ENCODE assay signal across 8 cellular contexts in the genomic region with DNA sequence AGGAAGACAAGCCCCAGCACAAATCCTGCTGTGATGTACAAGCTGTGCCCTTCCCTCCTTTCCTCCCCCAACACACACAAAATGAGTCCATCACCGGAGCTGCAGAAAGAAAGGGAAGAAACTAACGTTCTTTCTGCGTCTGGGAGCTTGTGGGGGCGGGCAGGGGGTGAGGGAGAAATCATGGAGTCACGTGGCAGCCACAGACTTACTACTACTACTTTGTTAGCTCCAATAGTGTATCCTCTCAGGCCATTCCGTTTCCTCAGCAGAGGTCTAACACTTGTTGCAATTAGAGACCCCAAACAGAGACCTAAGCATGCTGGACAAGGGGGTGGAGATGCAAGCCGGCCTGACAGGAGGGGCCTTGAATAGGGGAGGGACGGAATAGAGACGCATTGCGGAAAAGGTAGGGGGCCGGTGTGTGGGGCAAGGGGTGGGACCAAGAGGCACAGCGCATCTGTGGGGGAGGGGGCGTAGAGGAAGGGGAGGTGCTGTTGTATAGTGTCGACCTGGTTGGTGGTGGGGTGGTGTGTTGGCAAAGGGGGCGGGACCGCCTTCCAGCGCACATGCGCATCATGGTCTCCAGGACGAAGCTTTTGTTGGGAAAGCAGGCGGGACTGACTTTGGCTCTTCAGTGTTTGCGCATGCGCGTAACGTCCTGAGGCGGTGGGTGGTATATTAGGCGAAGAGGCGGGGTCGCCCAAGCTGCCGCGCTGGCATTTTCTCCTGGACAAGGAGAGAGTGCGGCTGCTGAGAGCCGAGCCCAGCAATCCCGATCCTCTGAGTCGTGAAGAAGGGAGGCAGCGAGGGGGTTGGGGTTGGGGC. TPM values are rescaled to one million over a fixed set of nuclear protein-coding genes. Genes with fewer than 3 reads are reported as not detected.
A peak's percentile ranks its signal among the peaks of the same experiment; 100 is the strongest.
DNase-seq lines count a peak whose midpoint lies in the region; ATAC-seq and TF ChIP-seq lines count a peak whose summit lies in the region.

A gene with protein sequence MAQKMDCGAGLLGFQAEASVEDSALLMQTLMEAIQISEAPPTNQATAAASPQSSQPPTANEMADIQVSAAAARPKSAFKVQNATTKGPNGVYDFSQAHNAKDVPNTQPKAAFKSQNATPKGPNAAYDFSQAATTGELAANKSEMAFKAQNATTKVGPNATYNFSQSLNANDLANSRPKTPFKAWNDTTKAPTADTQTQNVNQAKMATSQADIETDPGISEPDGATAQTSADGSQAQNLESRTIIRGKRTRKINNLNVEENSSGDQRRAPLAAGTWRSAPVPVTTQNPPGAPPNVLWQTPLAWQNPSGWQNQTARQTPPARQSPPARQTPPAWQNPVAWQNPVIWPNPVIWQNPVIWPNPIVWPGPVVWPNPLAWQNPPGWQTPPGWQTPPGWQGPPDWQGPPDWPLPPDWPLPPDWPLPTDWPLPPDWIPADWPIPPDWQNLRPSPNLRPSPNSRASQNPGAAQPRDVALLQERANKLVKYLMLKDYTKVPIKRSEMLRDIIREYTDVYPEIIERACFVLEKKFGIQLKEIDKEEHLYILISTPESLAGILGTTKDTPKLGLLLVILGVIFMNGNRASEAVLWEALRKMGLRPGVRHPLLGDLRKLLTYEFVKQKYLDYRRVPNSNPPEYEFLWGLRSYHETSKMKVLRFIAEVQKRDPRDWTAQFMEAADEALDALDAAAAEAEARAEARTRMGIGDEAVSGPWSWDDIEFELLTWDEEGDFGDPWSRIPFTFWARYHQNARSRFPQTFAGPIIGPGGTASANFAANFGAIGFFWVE (plus strand): TSS at position 703 of the 825 bp plus-strand sequence. CDS start 682 bp downstream, outside the sequence.

- peaks cover 3% of the 10 kb centered on the region; the same call in 1 of the 2 replicates for H3K79me2 ChIP-seq in OCI-LY7 (ENCODE audit: insufficient read depth, low read depth, low read length)

- CTCF ChIA-PET in OCI-LY7 (lab: Charles Lee; ENCODE audit: unreplicated experiment), result no interaction called here

- BruUV-seq in OCI-LY7 (replicated peaks; lab: Mats Ljungman, UMichigan), result no TSS peak

- H3K9me2 ChIP-seq in OCI-LY7 (ENCODE audit: insufficient read depth, low read length), result no peaks in the 10 kb centered on the region

- H3K4me2 ChIP-seq in OCI-LY7 (ENCODE audit: low read length), result peak within 1 kb of the TSS; percentile 90

- peaks cover 17% of the 10 kb centered on the region for H3K27me3 Mint-ChIP-seq in activated T-cell treated with anti-CD3 and anti-CD28 coated beads, Interleukin-2, amount 50 U/mL, for 24 hours

- H3K4me3 ChIP-seq in OCI-LY7 (ENCODE audit: low read depth, low read length, poor library complexity, severe bottlenecking), result peak within 1 kb of the TSS; percentile 73

- peaks cover 14% of the 10 kb centered on the region for H3K36me3 Mint-ChIP-seq in activated T-cell treated with anti-CD3 and anti-CD28 coated beads, Interleukin-2, amount 50 U/mL, for 24 hours (ENCODE audit: low read depth)

- H2AFZ ChIP-seq in OCI-LY7 (ENCODE audit: low read length), result peak within 1 kb of the TSS; percentile 74; the same call in 1 of the 2 replicates

- H3K4me1 Mint-ChIP-seq in activated T-cell treated with anti-CD3 and anti-CD28 coated beads, Interleukin-2, amount 50 U/mL, for 24 hours (ENCODE audit: low read depth), result peaks cover 22% of the 10 kb centered on the region

- H3K9me3 ChIP-seq in OCI-LY7 (ENCODE audit: low read length), result no peaks in the 10 kb centered on the region

- H3K9me3 Mint-ChIP-seq in activated T-cell treated with anti-CD3 and anti-CD28 coated beads, Interleukin-2, amount 50 U/mL, for 24 hours, result no peaks in the 10 kb centered on the region

- POLR2A ChIA-PET in OCI-LY7 (lab: Charles Lee), result no interaction called here

- peak within 1 kb of the TSS; percentile 74 for H3K27ac ChIP-seq in OCI-LY7 (ENCODE audit: low read depth, low read length, poor library complexity, severe bottlenecking)

- H3K4me3 Mint-ChIP-seq in activated T-cell treated with anti-CD3 and anti-CD28 coated beads, Interleukin-2, amount 50 U/mL, for 24 hours, result peak within 1 kb of the TSS; percentile 85

- no peaks in the 10 kb centered on the region for H4K20me1 ChIP-seq in OCI-LY7 (ENCODE audit: insufficient read depth, low read length)

- peaks cover 21% of the 10 kb centered on the region for H3K36me3 ChIP-seq in OCI-LY7 (ENCODE audit: insufficient read depth, low read length)

- no peak for TF ChIP-seq CTCF in OCI-LY7 (conservative IDR thresholded peaks at IDR 0.05; ENCODE audit: low read length)

- intact Hi-C loops in OCI-LY7 (cut with micrococcal nuclease; ENCODE audit: unreplicated experiment), result no loop called here

- peak; percentile 63 for DNase-seq in CD1c-positive myeloid dendritic cell (ENCODE audit: extremely low spot score)
- DNase-seq in OCI-LY7 (ENCODE audit: low spot score), result peak; percentile 92
- peak; percentile 83 for DNase-seq in activated T-cell treated with anti-CD3 and anti-CD28 coated beads, Interleukin-2, amount 50 U/mL, for 24 hours
- peak; percentile 66 to 81 for DNase-seq in erythroblast (lab: John Stamatoyannopoulos, UW)
- DNase-seq in mucosa of gallbladder (ENCODE audit: low spot score), result peak; percentile 89
- DNase-seq in stimulated activated CD8-positive, alpha-beta memory T cell treated with anti-CD3 and anti-CD28 coated beads, Interleukin-4, amount 100 ng/mL, for 4 hours (ENCODE audit: low read depth in 2 of 2, low spot score in 1 of 2), result peak; percentile 24 to 56

- peaks cover 27% of the 10 kb centered on the region for H3K4me1 ChIP-seq in OCI-LY7 (ENCODE audit: insufficient read depth, low read length, poor library complexity, severe bottlenecking)

- ATAC-seq in GM19438 (IDR thresholded peaks at IDR 0.05; ENCODE audit: low read depth, unreplicated experiment) (peak; percentile 51), HG03571 (IDR thresholded peaks at IDR 0.05; ENCODE audit: unreplicated experiment) (peak; percentile 65)

- no peak for TF ChIP-seq POLR2A in erythroblast (IDR thresholded peaks at IDR 0.05; ENCODE audit: low read length)

- peak within 1 kb of the TSS; percentile 87 for H3K27ac Mint-ChIP-seq in activated T-cell treated with anti-CD3 and anti-CD28 coated beads, Interleukin-2, amount 50 U/mL, for 24 hours

RNA-seq across cellular contexts. Expression of the gene that starts here (rescaled TPM):
- 36.8 and 38.0 TPM in 2 replicates for total RNA-seq in OCI-LY7 (2014; rRNA removed; shearing (Covaris generic))
- total RNA-seq in OCI-LY7 (2022) (58.7 and 60.0 TPM in 2 replicates), mucosa of gallbladder (214 TPM)

Comparison
In these comparisons a context has a peak if more than half of its experiments do, and no peak if none do; other contexts are left out.
1. Peak in every context shown above with its lines: DNase-seq, ATAC-seq, H3K4me3 ChIP-seq and H3K27ac ChIP-seq.
2. DNase-seq: peak in every context shown above with its lines; median percentile 92 in OCI-LY7; 89 in mucosa of gallbladder; 83 in activated T-cell treated with anti-CD3 and anti-CD28 coated beads, Interleukin-2, amount 50 U/mL, for 24 hours; 74 in erythroblast; 63 in CD1c-positive myeloid dendritic cell; 40 in stimulated activated CD8-positive, alpha-beta memory T cell treated with anti-CD3 and anti-CD28 coated beads, Interleukin-4, amount 100 ng/mL, for 4 hours.